Comparison of ENCODE assay signal across 8 cellular contexts in the genomic region with DNA sequence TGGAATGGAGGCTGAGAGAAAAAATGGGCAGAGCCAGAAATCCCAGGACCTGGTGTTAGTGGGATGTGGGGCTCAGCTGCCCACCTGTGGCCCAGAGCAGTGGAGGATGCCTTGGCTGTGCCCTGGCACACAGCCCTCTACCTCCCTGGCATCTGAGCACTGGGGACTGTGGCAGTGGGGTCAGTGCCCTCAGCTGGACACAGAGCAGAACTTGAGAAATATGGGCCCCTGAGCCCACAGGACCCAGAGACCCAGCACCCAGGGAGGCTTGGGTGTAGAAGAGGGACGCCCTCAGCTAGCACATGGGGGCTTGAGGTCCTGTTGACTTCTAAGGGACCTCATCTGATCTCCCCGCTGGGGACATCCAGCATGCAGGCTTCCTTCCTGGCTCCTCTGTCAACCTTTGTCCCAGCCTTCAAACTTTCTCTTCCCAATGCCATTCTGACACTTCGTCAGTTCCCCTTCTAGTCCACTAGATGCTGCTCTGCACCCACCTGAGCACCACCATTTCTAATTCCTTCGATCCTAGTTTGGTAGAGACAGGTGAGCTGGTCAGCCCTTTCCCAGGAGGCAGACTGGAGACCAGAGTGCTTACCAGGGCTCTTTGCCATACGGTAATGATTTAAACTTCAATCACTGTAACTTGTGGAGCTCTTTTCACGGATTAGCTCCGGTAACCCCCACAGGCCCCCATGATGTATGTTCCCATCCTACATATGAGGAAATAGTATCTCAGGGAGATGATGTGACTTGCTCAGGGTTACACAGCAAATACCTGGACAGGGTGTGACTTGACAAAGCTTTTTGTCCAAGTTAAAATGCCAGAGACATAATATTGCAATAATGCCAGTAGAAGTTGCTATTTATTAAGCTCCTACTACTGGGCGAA.
DNase-seq lines count a peak whose midpoint lies in the region; ATAC-seq, FAIRE-seq and TF ChIP-seq lines count a peak whose summit lies in the region.

No MANE protein-coding gene starts in this region.

- no peak for TF ChIP-seq EP300 in gastroesophageal sphincter (IDR thresholded peaks at IDR 0.05)

- WGBS in gastroesophageal sphincter (ENCODE audit: low coverage in 1 of 2), 2 donors: 20 to 21% methylated on average over 4 to 5 of the region's 8 CpGs

- TF ChIP-seq CTCF in D721Med (IDR thresholded peaks at IDR 0.05; ENCODE audit: insufficient read depth, missing control alignments) (peak; percentile 51), Peyer's patch (IDR thresholded peaks at IDR 0.05) (peak in 5 of 6 experiments; percentile 34 to 62 (median 50)), gastroesophageal sphincter (IDR thresholded peaks at IDR 0.05) (peak in 3 of 4 experiments; percentile 32 to 60 (median 47)), natural killer cell (IDR thresholded peaks at IDR 0.05) (no peak)

- H3K36me3 ChIP-seq in Peyer's patch (no peaks in the 10 kb centered on the region), gastroesophageal sphincter (no peaks in the 10 kb centered on the region)

- H3K9me3 Mint-ChIP-seq in natural killer cell: no peaks in the 10 kb centered on the region

- H3K36me3 Mint-ChIP-seq in natural killer cell: no peaks in the 10 kb centered on the region

- H3K9me3 ChIP-seq in Peyer's patch: no peaks in the 10 kb centered on the region
- no peaks in the 10 kb centered on the region for H3K9me3 ChIP-seq in gastroesophageal sphincter

- no peak overlapping the region for H3K4me3 Mint-ChIP-seq in natural killer cell

- intact Hi-C loops in natural killer cell (cut with micrococcal nuclease): no loop called here

- TF ChIP-seq POLR2A in Peyer's patch (IDR thresholded peaks at IDR 0.05) (no peak), gastroesophageal sphincter (IDR thresholded peaks at IDR 0.05) (no peak)

- no peaks in the 10 kb centered on the region for H3K4me1 Mint-ChIP-seq in natural killer cell

- peaks cover 38 to 61% of the 10 kb centered on the region in 2 donors for H3K27me3 Mint-ChIP-seq in natural killer cell (ENCODE audit: low read depth in 2 of 2)

- no peak overlapping the region for H3K4me3 ChIP-seq in Peyer's patch
- H3K4me3 ChIP-seq in gastroesophageal sphincter: no peak overlapping the region

- no peak for FAIRE-seq in D721Med (lab: Jason Lieb, UNC)

- DNase-seq in D721Med (ENCODE audit: insufficient read length, low spot score) (peak; percentile 41), HK-2 (ENCODE audit: unreplicated experiment) (peak; percentile 26), Peyer's patch (no peak), superior temporal gyrus (ENCODE audit: extremely low spot score) (peak; percentile 47), KG1 (lab: John Stamatoyannopoulos, UW) (no peak), natural killer cell (no peak)

- ATAC-seq in gastroesophageal sphincter (no peak), natural killer cell (no peak), GM21360 (IDR thresholded peaks at IDR 0.05; ENCODE audit: unreplicated experiment) (no peak)

- H3K27ac ChIP-seq in Peyer's patch (no peak overlapping the region), gastroesophageal sphincter (no peak overlapping the region)

- H3K4me1 ChIP-seq in Peyer's patch: no peaks in the 10 kb centered on the region
- H3K4me1 ChIP-seq in gastroesophageal sphincter: no peaks in the 10 kb centered on the region

- no peak overlapping the region for H3K27ac Mint-ChIP-seq in natural killer cell

- H3K27me3 ChIP-seq in Peyer's patch (no peaks in the 10 kb centered on the region), gastroesophageal sphincter (peaks cover 24% of the 10 kb centered on the region)

Comparison
In these comparisons a context has a peak if more than half of its experiments do, and no peak if none do; other contexts are left out.
1. DNase-seq: peak in D721Med (single experiment), HK-2 (single experiment) and superior temporal gyrus (single experiment); none in Peyer's patch (0 of 3), KG1 (single experiment) and natural killer cell (single experiment).